In the genomic region with DNA sequence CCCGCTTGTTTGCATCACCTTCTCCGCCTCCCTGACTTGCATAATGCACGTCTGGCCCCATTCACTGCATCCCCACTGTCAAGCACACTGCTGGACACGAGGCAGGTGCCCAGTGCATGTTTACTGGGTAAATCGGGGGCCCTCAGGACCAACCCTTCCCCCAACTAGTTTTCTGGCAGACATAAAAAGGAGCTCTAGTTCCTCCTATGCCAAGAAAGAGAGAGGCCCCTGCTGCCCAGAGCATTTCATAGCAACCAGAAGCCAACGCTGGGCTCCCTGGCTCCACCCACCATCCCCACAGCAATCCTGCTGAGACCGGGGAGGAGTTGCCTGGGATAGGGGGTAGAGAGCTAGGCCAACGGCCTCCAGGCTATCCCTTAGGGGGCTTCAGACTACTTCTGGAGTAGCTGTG, we compare ENCODE assay signal across 13 cellular contexts. TPM values are rescaled to one million over a fixed set of nuclear protein-coding genes. Genes with fewer than 3 reads are reported as not detected.
DNase-seq lines count a peak whose midpoint lies in the region; ATAC-seq, FAIRE-seq and TF ChIP-seq lines count a peak whose summit lies in the region.
"Had no signal": no experiment of that assay in that cellular context is flagged by ENCODE, and none has a peak within 500 bp of the region (broad histone marks: within the 10 kb centered on the region; RNA-seq: fewer than 3 reads in every experiment).

No MANE protein-coding gene starts in this region.

- no peak overlapping the region for H3K14ac ChIP-seq in IMR-90 (replicated peaks; ENCODE audit: low read depth, low read length)

- no peaks in the 10 kb centered on the region for H3K27me3 Mint-ChIP-seq in brain

- no peaks in the 10 kb centered on the region for H3F3A ChIP-seq in MM.1S (ENCODE audit: insufficient read depth, low read length)

- no peak for TF ChIP-seq CTCF in IMR-90 (conservative IDR thresholded peaks at IDR 0.05; ENCODE audit: low read depth, low read length)
- TF ChIP-seq CTCF in brain (conservative IDR thresholded peaks at IDR 0.05), result peak in 1 of 2 experiments; percentile 15
- no peak for TF ChIP-seq CTCF in MM.1S (IDR thresholded peaks at IDR 0.05; ENCODE audit: low read length)
- TF ChIP-seq CTCF in D721Med (IDR thresholded peaks at IDR 0.05; ENCODE audit: insufficient read depth, missing control alignments), result no peak

- ATAC-seq in IMR-90 (ENCODE audit: low read depth), result peak; percentile 68
- no peak for ATAC-seq in GM19467 (IDR thresholded peaks at IDR 0.05; ENCODE audit: unreplicated experiment)

- no peak overlapping the region for H4K8ac ChIP-seq in IMR-90 (ENCODE audit: low read depth in 2 of 2, low read length in 2 of 2)

- H3K9me2 ChIP-seq in MM.1S (replicated peaks; ENCODE audit: insufficient read depth, low read length), result no peaks in the 10 kb centered on the region

- H3K36me3 ChIP-seq in IMR-90 (ENCODE audit: control insufficient read depth, insufficient read depth, low read length), result peaks cover 22% of the 10 kb centered on the region
- peaks cover 0 to 5% of the 10 kb centered on the region in 2 donors for H3K36me3 ChIP-seq in small intestine (ENCODE audit: control insufficient read depth in 2 of 2, insufficient read depth in 2 of 2, low read length in 2 of 2)
- no peaks in the 10 kb centered on the region for H3K36me3 ChIP-seq in MM.1S (replicated peaks; ENCODE audit: insufficient read depth, low read length)

- intact Hi-C loops in IMR-90 (cut with micrococcal nuclease), result no loop called here

- in situ Hi-C loops in IMR-90 (cut with MboI; ENCODE audit: low sequenced_read_pairs), result no loop called here

- peak overlapping the region; percentile 88 to 96 (median 95) for H3K27ac Mint-ChIP-seq in brain

- POLR2A ChIA-PET in IMR-90 (lab: Charles Lee; ENCODE audit: unreplicated experiment), result no interaction called here

- H3K23ac ChIP-seq in IMR-90 (ENCODE audit: low read depth, low read length), result no peak overlapping the region

- H3K27ac ChIP-seq in IMR-90 (ENCODE audit: insufficient read depth, low read length) (no peak overlapping the region), small intestine (ENCODE audit: low read depth in 1 of 2, low read length in 1 of 2) (no peak overlapping the region), MM.1S (ENCODE audit: low read length) (no peak overlapping the region)

- no peak overlapping the region for H2BK120ac ChIP-seq in IMR-90 (ENCODE audit: low read depth, low read length)

- H3K4me1 ChIP-seq in IMR-90 (ENCODE audit: control insufficient read depth, insufficient read depth, low read length) (peaks cover 2% of the 10 kb centered on the region; the same call in 1 of the 2 replicates), small intestine (ENCODE audit: control insufficient read depth in 2 of 2, insufficient read depth in 1 of 2, low read depth in 1 of 2, low read length in 1 of 2) (peaks cover 0 to 3% of the 10 kb centered on the region in 2 donors), MM.1S (ENCODE audit: low read length) (no peaks in the 10 kb centered on the region)

- FAIRE-seq in small intestine (lab: Jason Lieb, UNC), result no peak
- FAIRE-seq in D721Med (lab: Jason Lieb, UNC), result no peak
- FAIRE-seq: H54 had no signal

- no peak overlapping the region for H2BK15ac ChIP-seq in IMR-90 (ENCODE audit: low read depth, low read length)

- no peak overlapping the region for H2BK5ac ChIP-seq in IMR-90 (ENCODE audit: low read depth, low read length, poor library complexity, severe bottlenecking)

- no peaks in the 10 kb centered on the region; the same call in 1 of the 2 replicates for H4K20me1 ChIP-seq in IMR-90 (ENCODE audit: insufficient read depth, low read length)
- no peaks in the 10 kb centered on the region for H4K20me1 ChIP-seq in MM.1S (ENCODE audit: insufficient read depth, low read length)

- H4K5ac ChIP-seq in IMR-90 (ENCODE audit: low read depth, low read length), result no peak overlapping the region

- CTCF ChIA-PET in IMR-90 (lab: Yijun Ruan, JAX), result interaction anchor here (1.1 kb wide), 1 partner anchor 14 kb away, joined by 4 read pairs; no protein-coding TSS in a partner anchor

- H3K18ac ChIP-seq in IMR-90 (ENCODE audit: low read depth, low read length), result no peak overlapping the region

- no peak for TF ChIP-seq POLR2A in IMR-90 (IDR thresholded peaks at IDR 0.05; ENCODE audit: low read depth, low read length)

- no peaks in the 10 kb centered on the region for H3K27me3 ChIP-seq in IMR-90 (ENCODE audit: control insufficient read depth, insufficient read depth, low read length)
- H3K27me3 ChIP-seq in small intestine (ENCODE audit: control insufficient read depth in 2 of 2, insufficient read depth in 2 of 2, low read length in 2 of 2), result no peaks in the 10 kb centered on the region
- no peaks in the 10 kb centered on the region for H3K27me3 ChIP-seq in MM.1S (replicated peaks; ENCODE audit: insufficient read depth, low read length)

- peaks cover 55% of the 10 kb centered on the region for H3K36me3 Mint-ChIP-seq in brain

- dilution Hi-C loops in IMR-90 (cut with HindIII; ENCODE audit: low sequenced_read_pairs, unreplicated experiment), result no loop called here

- DNase-seq in IMR-90 (peak; percentile 11), inferior parietal cortex (ENCODE audit: extremely low spot score) (peak; percentile 35), small intestine (peak; percentile 37), MM.1S (no peak), D721Med (ENCODE audit: insufficient read length, low spot score) (no peak)
- DNase-seq: activated CD4-positive, alpha-beta T cell treated with anti-CD3 and anti-CD28 coated beads for 4 hours; activated naive CD4-positive, alpha-beta T cell treated with Interleukin-2 at 50 U/mL for 16 hours; DND-41; NCI-H1092 had no signal

- no TSS peak for BruUV-seq in IMR-90 (replicated peaks; lab: Mats Ljungman, UMichigan)

- H3K9me3 Mint-ChIP-seq in brain, result no peaks in the 10 kb centered on the region

- TF ChIP-seq RAD21 in IMR-90 (IDR thresholded peaks at IDR 0.05; ENCODE audit: low read length), result no peak

- H3K4me3 ChIP-seq in IMR-90 (ENCODE audit: insufficient read depth, low read depth, low read length), result no peak overlapping the region
- H3K4me3 ChIP-seq in small intestine (ENCODE audit: low read depth in 1 of 2, low read length in 2 of 2), result no peak overlapping the region
- H3K4me3 ChIP-seq in MM.1S (ENCODE audit: low read length), result no peak overlapping the region
- H3K4me3 ChIP-seq: skin epidermis had no signal

- peaks cover 20% of the 10 kb centered on the region for H3K4me1 Mint-ChIP-seq in brain

- H3K79me1 ChIP-seq in IMR-90 (ENCODE audit: low read depth in 1 of 2, low read length in 2 of 2), result peaks cover 6 to 41% of the 10 kb centered on the region in 2 experiments; a peak in 2 of 4 replicates

- no peak overlapping the region for H3K56ac ChIP-seq in IMR-90 (ENCODE audit: extremely low read depth, insufficient read depth, low read length)

- H2AK5ac ChIP-seq in IMR-90 (ENCODE audit: low read depth, low read length), result no peak overlapping the region

- 100% methylated on average over 1 of the region's 8 CpGs; no CpG with 5 or more reads in 1 of the 2 experiments for WGBS in IMR-90 (ENCODE audit: extremely low coverage in 2 of 2, insufficient read length in 1 of 2), 2 experiments
- WGBS in small intestine, 3 donors, result 18 to 58% (median 52%) methylated on average over 8 of the region's 8 CpGs

- no peak overlapping the region for H2AK9ac ChIP-seq in IMR-90 (replicated peaks; ENCODE audit: low read depth, low read length, poor library complexity)

- H3K79me2 ChIP-seq in MM.1S (ENCODE audit: low read length), result no peaks in the 10 kb centered on the region

- H2BK20ac ChIP-seq in IMR-90 (ENCODE audit: low read depth, low read length), result no peak overlapping the region

- H3K4me2 ChIP-seq in IMR-90 (ENCODE audit: low read depth, low read length), result no peak overlapping the region
- no peak overlapping the region for H3K4me2 ChIP-seq in MM.1S (ENCODE audit: low read depth, low read length)

- H4K91ac ChIP-seq in IMR-90 (ENCODE audit: insufficient read depth, low read depth, low read length), result no peak overlapping the region

- H3K4ac ChIP-seq in IMR-90 (ENCODE audit: low read depth, low read length), result no peak overlapping the region

- H2AFZ ChIP-seq in IMR-90 (replicated peaks; ENCODE audit: low read length, poor library complexity), result no peak overlapping the region
- H2AFZ ChIP-seq in MM.1S (ENCODE audit: low read length), result no peak overlapping the region

- H3K4me3 Mint-ChIP-seq in brain, result peak overlapping the region in 4 of 5 experiments; percentile 22 to 68 (median 61)

- no peaks in the 10 kb centered on the region for H3K9me3 ChIP-seq in IMR-90 (ENCODE audit: control insufficient read depth, insufficient read depth, low read length)
- H3K9me3 ChIP-seq in small intestine (ENCODE audit: control insufficient read depth, low read depth), result no peaks in the 10 kb centered on the region
- no peaks in the 10 kb centered on the region for H3K9me3 ChIP-seq in MM.1S (replicated peaks; ENCODE audit: insufficient read depth, low read length)

- H3K9me1 ChIP-seq in IMR-90 (ENCODE audit: insufficient read depth, low read length), result 0 out of 2 replicates have a peak, but pooled peaks cover 5% of the 10 kb centered on the region

- no peak overlapping the region for H3K9ac ChIP-seq in IMR-90 (ENCODE audit: low read depth, low read length)
- no peak overlapping the region for H3K9ac ChIP-seq in MM.1S (ENCODE audit: low read length)

RNA-seq across cellular contexts. Expression of a gene that starts 23.2 kb away (rescaled TPM):
- total RNA-seq in IMR-90 (2012; rRNA removed), result 31.4 and 35.0 TPM in 2 replicates
- 15.7 and 16.7 TPM in 2 replicates for polyA plus RNA-seq in IMR-90 (2012; rRNA removed)
- polyA plus RNA-seq in IMR-90 (2012; cell fraction: cytosol; rRNA removed), result 10.6 TPM in 2 replicates
- 20.8 and 40.6 TPM in 2 replicates for polyA plus RNA-seq in IMR-90 (2012; cell fraction: nucleus; rRNA removed; ENCODE audit: low replicate concordance)
- 36.5 TPM for polyA plus RNA-seq in brain (ENCODE audit: insufficient read depth, low read depth, low replicate concordance)
- 10 to 100 TPM; 11.2 to 14.8 (median 12.2) TPM for polyA plus RNA-seq in small intestine

RNA-seq across cellular contexts. Expression of a gene that starts 23.9 kb away (rescaled TPM):
- 0.18 and 0.28 TPM in 2 replicates for total RNA-seq in IMR-90 (2012; rRNA removed)
- 0.03 and 0.06 TPM in 2 replicates for polyA plus RNA-seq in IMR-90 (2012; rRNA removed)
- 0.01 and 0.09 TPM in 2 replicates for polyA plus RNA-seq in IMR-90 (2012; cell fraction: cytosol; rRNA removed)
- 0.05 and 0.09 TPM in 2 replicates for polyA plus RNA-seq in IMR-90 (2012; cell fraction: nucleus; rRNA removed; ENCODE audit: low replicate concordance)
- polyA plus RNA-seq in brain (ENCODE audit: insufficient read depth, low read depth, low replicate concordance), result 1.1 TPM
- polyA plus RNA-seq in small intestine, result under 1 TPM in 1 of 3 donors, not detected in 2; 0.10 TPM

RNA-seq across cellular contexts. Expression of a gene that starts 39.9 kb away (rescaled TPM):
- 4.5 and 6.4 TPM in 2 replicates for total RNA-seq in IMR-90 (2012; rRNA removed)
- polyA plus RNA-seq in IMR-90 (2012; rRNA removed) (3.4 and 4.1 TPM in 2 replicates), brain (ENCODE audit: insufficient read depth, low read depth, low replicate concordance) (10.8 TPM), small intestine (1 to 10 TPM; 7.0 to 9.6 (median 9.6) TPM)
- polyA plus RNA-seq in IMR-90 (2012; cell fraction: cytosol; rRNA removed), result 1.6 and 3.0 TPM in 2 replicates
- 1.8 and 1.9 TPM in 2 replicates for polyA plus RNA-seq in IMR-90 (2012; cell fraction: nucleus; rRNA removed; ENCODE audit: low replicate concordance)

Comparison
In these comparisons a context has a peak if more than half of its experiments do, and no peak if none do; other contexts are left out.
1. DNase-seq: peak in IMR-90 (single experiment), inferior parietal cortex (single experiment) and small intestine (single experiment); none in MM.1S (single experiment) and D721Med (single experiment).